13 cellular contexts compared by ENCODE assay signal in genomic region chr7:30434140-30434799, GRCh38. TPM values are rescaled to one million over a fixed set of nuclear protein-coding genes. Genes with fewer than 3 reads are reported as not detected.
DNase-seq lines count a peak whose midpoint lies in the region; ATAC-seq and TF ChIP-seq lines count a peak whose summit lies in the region.
"Had no signal": no experiment of that assay in that cellular context is flagged by ENCODE, and none has a peak within 500 bp of the region (broad histone marks: within the 10 kb centered on the region; RNA-seq: fewer than 3 reads in every experiment).

No MANE protein-coding gene starts in this region.

- no peak overlapping the region for H3K4me3 ChIP-seq in CD4-positive, CD25-positive, alpha-beta regulatory T cell (ENCODE audit: low read depth, low read length)
- no peak overlapping the region for H3K4me3 ChIP-seq in gastroesophageal sphincter
- no peak overlapping the region for H3K4me3 ChIP-seq in CD8-positive, alpha-beta T cell (ENCODE audit: low read depth, low read length)
- H3K4me3 ChIP-seq: coronary artery had no signal

- no peaks in the 10 kb centered on the region for H3K27me3 ChIP-seq in CD4-positive, CD25-positive, alpha-beta regulatory T cell (ENCODE audit: control insufficient read depth, insufficient read depth, low read length)
- H3K27me3 ChIP-seq in gastroesophageal sphincter = no peaks in the 10 kb centered on the region
- no peaks in the 10 kb centered on the region for H3K27me3 ChIP-seq in foreskin keratinocyte
- H3K27me3 ChIP-seq in CD8-positive, alpha-beta T cell (ENCODE audit: insufficient read depth, low read length) = no peaks in the 10 kb centered on the region

- POLR2A ChIA-PET in CD8-positive, alpha-beta T cell (lab: Charles Lee) = no interaction called here

- 75 to 82% methylated on average over 6 of the region's 6 CpGs for WGBS in gastroesophageal sphincter (ENCODE audit: low coverage in 1 of 2), 2 donors

- no peak for ATAC-seq in CD4-positive, CD25-positive, alpha-beta regulatory T cell (ENCODE audit: low read depth in 2 of 2)
- ATAC-seq in GM21367 (IDR thresholded peaks at IDR 0.05; ENCODE audit: unreplicated experiment) (peak; percentile 43), gastroesophageal sphincter (no peak), foreskin keratinocyte (no peak)
- ATAC-seq in CD8-positive, alpha-beta T cell = no peak
- ATAC-seq: activated CD8-positive, alpha-beta T cell treated with anti-CD3 and anti-CD28 coated beads for 36 hours; natural killer cell treated with Interleukin-12 subunit alpha and Interleukin-12 subunit beta and Interleukin-15 and Interleukin-18, amount 100 ng/mL, for 72 hours had no signal

- H3K4me1 ChIP-seq in CD4-positive, CD25-positive, alpha-beta regulatory T cell (ENCODE audit: control insufficient read depth, insufficient read depth, low read length, poor library complexity, severe bottlenecking) = no peaks in the 10 kb centered on the region
- H3K4me1 ChIP-seq in gastroesophageal sphincter (peaks cover 5 to 70% (median 34%) of the 10 kb centered on the region in 3 donors), foreskin keratinocyte (no peaks in the 10 kb centered on the region)
- H3K4me1 ChIP-seq in CD8-positive, alpha-beta T cell (ENCODE audit: insufficient read depth, low read length) = no peaks in the 10 kb centered on the region

- H3K4me1 Mint-ChIP-seq in CD4-positive, CD25-positive, alpha-beta regulatory T cell = peaks cover 3 to 6% (median 4%) of the 10 kb centered on the region in 4 donors
- H3K4me1 Mint-ChIP-seq in CD8-positive, alpha-beta T cell (ENCODE audit: low read depth) = no peaks in the 10 kb centered on the region

- peaks cover 57% of the 10 kb centered on the region for H3K36me3 ChIP-seq in CD4-positive, CD25-positive, alpha-beta regulatory T cell (ENCODE audit: control insufficient read depth, insufficient read depth, low read length)
- peaks cover 0 to 64% of the 10 kb centered on the region in 2 donors for H3K36me3 ChIP-seq in gastroesophageal sphincter
- peaks cover 21% of the 10 kb centered on the region for H3K36me3 ChIP-seq in CD8-positive, alpha-beta T cell (ENCODE audit: insufficient read depth, low read length)

- CTCF ChIA-PET in CD8-positive, alpha-beta T cell (lab: Charles Lee) = no interaction called here

- DNase-seq in CD4-positive, CD25-positive, alpha-beta regulatory T cell = no peak
- peak; percentile 35 for DNase-seq in NCI-H510A (lab: John Stamatoyannopoulos, UW)
- DNase-seq in pons (ENCODE audit: low spot score) = no peak
- no peak for DNase-seq in foreskin keratinocyte
- DNase-seq in NCI-H82 treated with DMSO at 0.1 percent for 48 hours (lab: John Stamatoyannopoulos, UW; ENCODE audit: unreplicated experiment) = no peak
- DNase-seq in CD8-positive, alpha-beta T cell = no peak
- DNase-seq: activated CD8-positive, alpha-beta T cell treated with anti-CD3 and anti-CD28 coated beads for 36 hours; activated naive CD8-positive, alpha-beta T cell treated with anti-CD3 and anti-CD28 coated beads, Interleukin-2, amount 10 ng/mL, durations not matched to agents 7 days and 5 days; islet precursor cell had no signal

- H3K9me3 Mint-ChIP-seq in CD4-positive, CD25-positive, alpha-beta regulatory T cell = peaks cover 0 to 1% (median 0%) of the 10 kb centered on the region in 7 donors
- no peaks in the 10 kb centered on the region for H3K9me3 Mint-ChIP-seq in CD8-positive, alpha-beta T cell
- H3K9me3 Mint-ChIP-seq: activated CD8-positive, alpha-beta T cell treated with anti-CD3 and anti-CD28 coated beads for 36 hours; activated naive CD8-positive, alpha-beta T cell treated with anti-CD3 and anti-CD28 coated beads, Interleukin-2, amount 10 ng/mL, durations not matched to agents 7 days and 5 days; natural killer cell treated with Interleukin-12 subunit alpha and Interleukin-12 subunit beta and Interleukin-15 and Interleukin-18, amount 100 ng/mL, for 72 hours had no signal

- intact Hi-C loops in CD8-positive, alpha-beta T cell (cut with DNase I, micrococcal nuclease) = no loop called here

- no peak for TF ChIP-seq POLR2A in gastroesophageal sphincter (IDR thresholded peaks at IDR 0.05)

- H3K36me3 Mint-ChIP-seq in CD4-positive, CD25-positive, alpha-beta regulatory T cell = peaks cover 68% of the 10 kb centered on the region
- peaks cover 79% of the 10 kb centered on the region for H3K36me3 Mint-ChIP-seq in CD8-positive, alpha-beta T cell

- no peaks in the 10 kb centered on the region for H3K9me3 ChIP-seq in CD4-positive, CD25-positive, alpha-beta regulatory T cell (ENCODE audit: control insufficient read depth in 2 of 2, low read length in 2 of 2)
- no peaks in the 10 kb centered on the region for H3K9me3 ChIP-seq in gastroesophageal sphincter
- H3K9me3 ChIP-seq in CD8-positive, alpha-beta T cell (ENCODE audit: low read length) = no peaks in the 10 kb centered on the region

- peak overlapping the region in 2 of 3 donors; percentile 12 to 84 for H3K27ac Mint-ChIP-seq in CD4-positive, CD25-positive, alpha-beta regulatory T cell
- H3K27ac Mint-ChIP-seq in CD8-positive, alpha-beta T cell = no peak overlapping the region
- H3K27ac Mint-ChIP-seq: activated CD8-positive, alpha-beta T cell treated with anti-CD3 and anti-CD28 coated beads for 36 hours; activated naive CD8-positive, alpha-beta T cell treated with anti-CD3 and anti-CD28 coated beads, Interleukin-2, amount 10 ng/mL, durations not matched to agents 7 days and 5 days; natural killer cell treated with Interleukin-12 subunit alpha and Interleukin-12 subunit beta and Interleukin-15 and Interleukin-18, amount 100 ng/mL, for 72 hours had no signal

- no peaks in the 10 kb centered on the region for H3K27me3 Mint-ChIP-seq in CD4-positive, CD25-positive, alpha-beta regulatory T cell
- H3K27me3 Mint-ChIP-seq in CD8-positive, alpha-beta T cell (ENCODE audit: low read depth) = no peaks in the 10 kb centered on the region
- H3K27me3 Mint-ChIP-seq: activated CD8-positive, alpha-beta T cell treated with anti-CD3 and anti-CD28 coated beads for 36 hours; activated naive CD8-positive, alpha-beta T cell treated with anti-CD3 and anti-CD28 coated beads, Interleukin-2, amount 10 ng/mL, durations not matched to agents 7 days and 5 days; natural killer cell treated with Interleukin-12 subunit alpha and Interleukin-12 subunit beta and Interleukin-15 and Interleukin-18, amount 100 ng/mL, for 72 hours had no signal

- H3K4me3 Mint-ChIP-seq in CD4-positive, CD25-positive, alpha-beta regulatory T cell = no peak overlapping the region
- no peak overlapping the region for H3K4me3 Mint-ChIP-seq in CD8-positive, alpha-beta T cell
- H3K4me3 Mint-ChIP-seq: activated CD8-positive, alpha-beta T cell treated with anti-CD3 and anti-CD28 coated beads for 36 hours; activated naive CD8-positive, alpha-beta T cell treated with anti-CD3 and anti-CD28 coated beads, Interleukin-2, amount 10 ng/mL, durations not matched to agents 7 days and 5 days; natural killer cell treated with Interleukin-12 subunit alpha and Interleukin-12 subunit beta and Interleukin-15 and Interleukin-18, amount 100 ng/mL, for 72 hours had no signal

- TF ChIP-seq CTCF in gastroesophageal sphincter (IDR thresholded peaks at IDR 0.05) (no peak), foreskin keratinocyte (conservative IDR thresholded peaks at IDR 0.05) (no peak)
- no peak for TF ChIP-seq CTCF in CD8-positive, alpha-beta T cell (IDR thresholded peaks at IDR 0.05)

- TF ChIP-seq EP300 in gastroesophageal sphincter (IDR thresholded peaks at IDR 0.05) = no peak

- no peak overlapping the region for H3K27ac ChIP-seq in CD4-positive, CD25-positive, alpha-beta regulatory T cell (ENCODE audit: insufficient read depth, low read length, poor library complexity, severe bottlenecking)
- H3K27ac ChIP-seq in gastroesophageal sphincter (peak overlapping the region in 3 of 4 donors; percentile 65 to 81 (median 80)), foreskin keratinocyte (no peak overlapping the region)
- no peak overlapping the region for H3K27ac ChIP-seq in CD8-positive, alpha-beta T cell (ENCODE audit: low read depth, low read length)

RNA-seq across cellular contexts. Expression of gene NOD1, which starts 44.3 kb away (rescaled TPM):
- total RNA-seq in CD4-positive, CD25-positive, alpha-beta regulatory T cell = 24.8 TPM
- 1 to 10 TPM; 4.8 to 7.3 (median 7.0) TPM for polyA plus RNA-seq in CD4-positive, CD25-positive, alpha-beta regulatory T cell
- 10 to 100 TPM; 10.3 to 28.1 (median 16.9) TPM for total RNA-seq in gastroesophageal sphincter
- 5.7 and 5.9 TPM in 2 replicates for total RNA-seq in foreskin keratinocyte
- 2.6 and 2.9 TPM in 2 replicates for polyA plus RNA-seq in foreskin keratinocyte
- total RNA-seq in CD8-positive, alpha-beta T cell = 10 to 100 TPM in 1 of 2 experiments, 1 to 10 TPM in 1; 8.4 to 11.1 TPM

Comparison
In these comparisons a context has a peak if more than half of its experiments do, and no peak if none do; other contexts are left out.
1. H3K27ac ChIP-seq: peak in gastroesophageal sphincter (3 of 4); none in CD4-positive, CD25-positive, alpha-beta regulatory T cell (single experiment), foreskin keratinocyte (single experiment) and CD8-positive, alpha-beta T cell (single experiment).